Comparison of ENCODE assay signal across 12 cellular contexts in genomic region chr2:218982312-218983262, GRCh38. TPM values are rescaled to one million over a fixed set of nuclear protein-coding genes. Genes with fewer than 3 reads are reported as not detected.
DNase-seq lines count a peak whose midpoint lies in the region; ATAC-seq and TF ChIP-seq lines count a peak whose summit lies in the region.
"Had no signal": no experiment of that assay in that cellular context is flagged by ENCODE, and none has a peak within 500 bp of the region (broad histone marks: within the 10 kb centered on the region; RNA-seq: fewer than 3 reads in every experiment).

No MANE protein-coding gene starts in this region.

- H3K9ac ChIP-seq in duodenal mucosa (ENCODE audit: low read depth in 1 of 2, low read length in 2 of 2) = no peak overlapping the region

- peaks cover 31% of the 10 kb centered on the region for H3K4me1 ChIP-seq in CD8-positive, alpha-beta T cell (ENCODE audit: insufficient read depth, low read length)
- peaks cover 14 to 31% of the 10 kb centered on the region in 2 donors for H3K4me1 ChIP-seq in duodenal mucosa (ENCODE audit: control insufficient read depth in 1 of 2, insufficient read depth in 2 of 2, low read length in 2 of 2)

- H3K4me3 Mint-ChIP-seq in CD8-positive, alpha-beta T cell = peak overlapping the region; percentile 72
- H3K4me3 Mint-ChIP-seq: natural killer cell treated with Interleukin-12 subunit alpha and Interleukin-12 subunit beta and Interleukin-15 and Interleukin-18, amount 100 ng/mL, for 72 hours had no signal

- intact Hi-C loops in CD8-positive, alpha-beta T cell (cut with DNase I, micrococcal nuclease) = loop anchor here (5.0 to 10.0 kb wide), 3 partner anchors 75 to 130 kb away; no protein-coding TSS in a partner anchor
- intact Hi-C loops in posterior vena cava (cut with DNase I) = no loop called here

- CTCF ChIA-PET in CD8-positive, alpha-beta T cell (lab: Charles Lee) = interaction anchor here (0.7 to 1.8 kb wide), 6 partner anchors 8 to 297 kb away, joined by 3 to 13 read pairs (median 4); no protein-coding TSS in a partner anchor

- H3K4me3 ChIP-seq in CD8-positive, alpha-beta T cell (ENCODE audit: low read depth, low read length) = peak overlapping the region; percentile 37
- peak overlapping the region; percentile 19 to 51 for H3K4me3 ChIP-seq in duodenal mucosa (ENCODE audit: low read depth in 1 of 2, low read length in 2 of 2)

- ATAC-seq in CD8-positive, alpha-beta T cell = no peak
- ATAC-seq in HG03135 (IDR thresholded peaks at IDR 0.05; ENCODE audit: unreplicated experiment) = no peak

- no peak for DNase-seq in CD8-positive, alpha-beta T cell
- DNase-seq in GM20000 (ENCODE audit: low spot score) = peak; percentile 28
- peak; percentile 57 for DNase-seq in posterior vena cava (ENCODE audit: low spot score)
- DNase-seq in NCI-H2029 (lab: John Stamatoyannopoulos, UW) = no peak
- no peak for DNase-seq in mesenteric fat pad (ENCODE audit: low spot score)
- no peak for DNase-seq in activated CD4-positive, alpha-beta T cell treated with anti-CD3 and anti-CD28 coated beads for 1 hour
- DNase-seq: activated gamma-delta T cell treated with Interleukin-2 at 50 U/mL for 16 hours, NCI-H2107, SW 1271 had no signal

- H3K27ac ChIP-seq in CD8-positive, alpha-beta T cell (ENCODE audit: low read depth, low read length) = no peak overlapping the region
- H3K27ac ChIP-seq in duodenal mucosa (ENCODE audit: low read depth, low read length) = no peak overlapping the region

- H3K27me3 Mint-ChIP-seq in CD8-positive, alpha-beta T cell (ENCODE audit: low read depth) = peaks cover 63% of the 10 kb centered on the region

- no peak for TF ChIP-seq CTCF in CD8-positive, alpha-beta T cell (IDR thresholded peaks at IDR 0.05)
- no peak for TF ChIP-seq CTCF in GM20000 (IDR thresholded peaks at IDR 0.05; ENCODE audit: extremely low read depth, missing control alignments)

- H3K9me3 Mint-ChIP-seq in CD8-positive, alpha-beta T cell = no peaks in the 10 kb centered on the region
- H3K9me3 Mint-ChIP-seq: natural killer cell treated with Interleukin-12 subunit alpha and Interleukin-12 subunit beta and Interleukin-15 and Interleukin-18, amount 100 ng/mL, for 72 hours had no signal

- no peak overlapping the region for H3K27ac Mint-ChIP-seq in CD8-positive, alpha-beta T cell
- H3K27ac Mint-ChIP-seq: natural killer cell treated with Interleukin-12 subunit alpha and Interleukin-12 subunit beta and Interleukin-15 and Interleukin-18, amount 100 ng/mL, for 72 hours had no signal

- H3K4me1 Mint-ChIP-seq in CD8-positive, alpha-beta T cell (ENCODE audit: low read depth) = peaks cover 42% of the 10 kb centered on the region

- H3K36me3 ChIP-seq in CD8-positive, alpha-beta T cell (ENCODE audit: insufficient read depth, low read length) = no peaks in the 10 kb centered on the region
- no peaks in the 10 kb centered on the region for H3K36me3 ChIP-seq in duodenal mucosa (ENCODE audit: control insufficient read depth in 1 of 2, insufficient read depth in 2 of 2, low read length in 2 of 2)

- POLR2A ChIA-PET in CD8-positive, alpha-beta T cell (lab: Charles Lee) = no interaction called here

- H3K27me3 ChIP-seq in CD8-positive, alpha-beta T cell (ENCODE audit: insufficient read depth, low read length) = peaks cover 58% of the 10 kb centered on the region
- H3K27me3 ChIP-seq in duodenal mucosa (ENCODE audit: control insufficient read depth in 1 of 2, insufficient read depth in 2 of 2, low read length in 2 of 2) = peaks cover 68 to 72% of the 10 kb centered on the region in 2 donors

- no peaks in the 10 kb centered on the region for H3K36me3 Mint-ChIP-seq in CD8-positive, alpha-beta T cell
- H3K36me3 Mint-ChIP-seq: natural killer cell treated with Interleukin-12 subunit alpha and Interleukin-12 subunit beta and Interleukin-15 and Interleukin-18, amount 100 ng/mL, for 72 hours had no signal

- H3K9me3 ChIP-seq in CD8-positive, alpha-beta T cell (ENCODE audit: low read length) = no peaks in the 10 kb centered on the region
- H3K9me3 ChIP-seq in duodenal mucosa (ENCODE audit: control insufficient read depth in 1 of 2, low read length in 2 of 2) = no peaks in the 10 kb centered on the region

RNA-seq across cellular contexts. Expression of gene FEV, which starts 2.4 kb away (rescaled TPM):
- not detected for total RNA-seq in CD8-positive, alpha-beta T cell
- total RNA-seq in posterior vena cava = not detected
- not detected for total RNA-seq in mesenteric fat pad
- total RNA-seq: natural killer cell treated with Interleukin-12 subunit alpha and Interleukin-12 subunit beta and Interleukin-15 and Interleukin-18, amount 100 ng/mL, for 72 hours had no signal

RNA-seq across cellular contexts. Expression of gene CRYBA2, which starts 10.6 kb away (rescaled TPM):
- not detected for total RNA-seq in CD8-positive, alpha-beta T cell
- not detected for total RNA-seq in posterior vena cava
- not detected for total RNA-seq in mesenteric fat pad
- total RNA-seq: natural killer cell treated with Interleukin-12 subunit alpha and Interleukin-12 subunit beta and Interleukin-15 and Interleukin-18, amount 100 ng/mL, for 72 hours had no signal

RNA-seq across cellular contexts. Expression of gene CDK5R2, which starts 23.1 kb away (rescaled TPM):
- total RNA-seq in CD8-positive, alpha-beta T cell = not detected
- total RNA-seq in posterior vena cava (not detected), mesenteric fat pad (not detected)
- total RNA-seq: natural killer cell treated with Interleukin-12 subunit alpha and Interleukin-12 subunit beta and Interleukin-15 and Interleukin-18, amount 100 ng/mL, for 72 hours had no signal

RNA-seq across cellular contexts. Expression of gene CFAP65, which starts 58.7 kb away (rescaled TPM):
- total RNA-seq in CD8-positive, alpha-beta T cell = not detected
- total RNA-seq in posterior vena cava (not detected), mesenteric fat pad (not detected)
- total RNA-seq: natural killer cell treated with Interleukin-12 subunit alpha and Interleukin-12 subunit beta and Interleukin-15 and Interleukin-18, amount 100 ng/mL, for 72 hours had no signal

Comparison
In these comparisons a context has a peak if more than half of its experiments do, and no peak if none do; other contexts are left out.
1. DNase-seq: peak in GM20000 (single experiment) and posterior vena cava (single experiment); none in CD8-positive, alpha-beta T cell (0 of 7), NCI-H2029 (single experiment), mesenteric fat pad (single experiment) and activated CD4-positive, alpha-beta T cell treated with anti-CD3 and anti-CD28 coated beads for 1 hour (single experiment).
2. intact Hi-C loops: an anchor here in CD8-positive, alpha-beta T cell (5.0 to 10.0 kb wide); none called in posterior vena cava.